ENCODE assay signal across 1 cellular context in genomic region chr19:55640043-55640576, GRCh38.
TF ChIP-seq lines count a peak whose summit lies in the region.

No MANE protein-coding gene starts in this region.

TF ChIP-seq in WTC11, 78 proteins besides CTCF, POLR2A, EP300 and RAD21 (continued from another document):
- 0 out of 2 replicates have a peak, but pooled peaks have one; percentile 40 for TF ChIP-seq MLX (CRISPR knock-in tag; IDR thresholded peaks at IDR 0.05)
- no peak for TF ChIP-seq CBFB (CRISPR knock-in tag; IDR thresholded peaks at IDR 0.05; ENCODE audit: low read depth)
- TF ChIP-seq FOXK1 (CRISPR knock-in tag; IDR thresholded peaks at IDR 0.05): peak; percentile 92
- peak; percentile 87 for TF ChIP-seq ZNF232 (CRISPR knock-in tag; IDR thresholded peaks at IDR 0.05)
- TF ChIP-seq FOXP4 (CRISPR knock-in tag; IDR thresholded peaks at IDR 0.05): peak; percentile 98
- peak; percentile 95 for TF ChIP-seq NFE2L1 (CRISPR knock-in tag; IDR thresholded peaks at IDR 0.05)
- peak; percentile 69 for TF ChIP-seq USF2 (CRISPR knock-in tag; IDR thresholded peaks at IDR 0.05)
- peak; percentile 89; the same call in 1 of the 2 replicates for TF ChIP-seq ATF2 (CRISPR knock-in tag; IDR thresholded peaks at IDR 0.05; ENCODE audit: borderline replicate concordance, low read depth)
